In genomic region chr10:61628875-61629513, GRCh38 we compare ENCODE assay signal across 13 cellular contexts. TPM values are rescaled to one million over a fixed set of nuclear protein-coding genes. Genes with fewer than 3 reads are reported as not detected.
DNase-seq lines count a peak whose midpoint lies in the region; ATAC-seq and TF ChIP-seq lines count a peak whose summit lies in the region.
"Had no signal": no experiment of that assay in that cellular context is flagged by ENCODE, and none has a peak within 500 bp of the region (broad histone marks: within the 10 kb centered on the region; RNA-seq: fewer than 3 reads in every experiment).

No MANE protein-coding gene starts in this region.

- H3K4me1 ChIP-seq in adipocyte (ENCODE audit: control insufficient read depth, insufficient read depth, low read length): peaks cover 35% of the 10 kb centered on the region
- H3K4me1 ChIP-seq: left ventricle myocardium inferior had no signal

- H3K27me3 Mint-ChIP-seq in activated CD4-positive, alpha-beta T cell treated with anti-CD3 and anti-CD28 coated beads for 36 hours: peaks cover 2% of the 10 kb centered on the region

- no peaks in the 10 kb centered on the region for H3K36me3 ChIP-seq in adipocyte (ENCODE audit: control insufficient read depth, insufficient read depth, low read length, severe bottlenecking)
- H3K36me3 ChIP-seq: ascending aorta, left ventricle myocardium inferior had no signal

- TF ChIP-seq CTCF in fibroblast of villous mesenchyme (IDR thresholded peaks at IDR 0.05; ENCODE audit: insufficient read depth, low read depth, low read length): no peak
- no peak for TF ChIP-seq CTCF in retinal pigment epithelial cell (conservative IDR thresholded peaks at IDR 0.05; ENCODE audit: low read depth, low read length)

- H3K4me3 ChIP-seq in adipocyte (ENCODE audit: low read length): peak overlapping the region; percentile 58
- no peak overlapping the region for H3K4me3 ChIP-seq in fibroblast of villous mesenchyme (ENCODE audit: low read depth, low read length)
- H3K4me3 ChIP-seq in retinal pigment epithelial cell (ENCODE audit: low read length): no peak overlapping the region
- H3K4me3 ChIP-seq: ascending aorta, left ventricle myocardium inferior had no signal

- H3K4me1 Mint-ChIP-seq in activated CD4-positive, alpha-beta T cell treated with anti-CD3 and anti-CD28 coated beads for 36 hours: no peaks in the 10 kb centered on the region
- H3K4me1 Mint-ChIP-seq: activated CD4-positive, alpha-beta T cell treated with anti-CD3 and anti-CD28 coated beads, Interleukin-2, amount 10 ng/mL, durations not matched to agents 7 days and 5 days had no signal

- CTCF ChIA-PET in activated CD4-positive, alpha-beta T cell treated with anti-CD3 and anti-CD28 coated beads for 36 hours (lab: Charles Lee): interaction anchor here (0.6 kb wide), 1 partner anchor 1662 kb away, joined by 4 read pairs; no protein-coding TSS in a partner anchor

- no peaks in the 10 kb centered on the region for H3K9me3 Mint-ChIP-seq in activated CD4-positive, alpha-beta T cell treated with anti-CD3 and anti-CD28 coated beads for 36 hours (ENCODE audit: low read depth)
- H3K9me3 Mint-ChIP-seq: activated CD4-positive, alpha-beta T cell treated with anti-CD3 and anti-CD28 coated beads, Interleukin-2, amount 10 ng/mL, durations not matched to agents 7 days and 5 days had no signal

- no peak for ATAC-seq in activated CD4-positive, alpha-beta T cell treated with anti-CD3 and anti-CD28 coated beads for 36 hours
- ATAC-seq in HG02870 (IDR thresholded peaks at IDR 0.05; ENCODE audit: unreplicated experiment) (no peak), HG03457 (IDR thresholded peaks at IDR 0.05; ENCODE audit: unreplicated experiment) (no peak)

- H3K9me3 ChIP-seq in adipocyte (ENCODE audit: control insufficient read depth, low read length): no peaks in the 10 kb centered on the region
- H3K9me3 ChIP-seq: ascending aorta, left ventricle myocardium inferior had no signal

- peak overlapping the region; percentile 80 for H3K9ac ChIP-seq in adipocyte (ENCODE audit: low read length)

- intact Hi-C loops in activated CD4-positive, alpha-beta T cell treated with anti-CD3 and anti-CD28 coated beads for 36 hours (cut with DNase I, micrococcal nuclease): no loop called here

- H3K36me3 Mint-ChIP-seq in activated CD4-positive, alpha-beta T cell treated with anti-CD3 and anti-CD28 coated beads for 36 hours (ENCODE audit: low read depth): no peaks in the 10 kb centered on the region

- DNase-seq in GM03348 (ENCODE audit: low spot score): peak; percentile 66
- DNase-seq in adipocyte (ENCODE audit: low read depth): peak; percentile 92
- DNase-seq in fibroblast of villous mesenchyme (ENCODE audit: low read depth): peak; percentile 93
- peak; percentile 93 for DNase-seq in retinal pigment epithelial cell (ENCODE audit: low read depth)
- DNase-seq in activated CD4-positive, alpha-beta T cell treated with anti-CD3 and anti-CD28 coated beads for 36 hours: no peak
- no peak for DNase-seq in NCI-H524 treated with DMSO at 0.1 percent for 48 hours (lab: John Stamatoyannopoulos, UW)
- DNase-seq: activated CD4-positive, alpha-beta T cell treated with anti-CD3 and anti-CD28 coated beads, Interleukin-2, amount 10 ng/mL, durations not matched to agents 7 days and 5 days; DND-41; left ventricle myocardium inferior; stimulated activated CD4-positive, alpha-beta T cell treated with anti-CD3 and anti-CD28 coated beads, Interleukin-1b, Interleukin-23, amount 100 ng/mL, for 48 hours had no signal

- H3K27me3 ChIP-seq in adipocyte (replicated peaks; ENCODE audit: control insufficient read depth, insufficient read depth, low read length): no peaks in the 10 kb centered on the region
- H3K27me3 ChIP-seq: ascending aorta had no signal

- POLR2A ChIA-PET in activated CD4-positive, alpha-beta T cell treated with anti-CD3 and anti-CD28 coated beads for 36 hours (lab: Charles Lee): interaction anchor here (0.6 kb wide), 1 partner anchor 356 kb away, joined by 3 read pairs; no protein-coding TSS in a partner anchor

- no peak overlapping the region for H3K4me3 Mint-ChIP-seq in activated CD4-positive, alpha-beta T cell treated with anti-CD3 and anti-CD28 coated beads for 36 hours
- H3K4me3 Mint-ChIP-seq: activated CD4-positive, alpha-beta T cell treated with anti-CD3 and anti-CD28 coated beads, Interleukin-2, amount 10 ng/mL, durations not matched to agents 7 days and 5 days had no signal

- H3K27ac Mint-ChIP-seq in activated CD4-positive, alpha-beta T cell treated with anti-CD3 and anti-CD28 coated beads for 36 hours: no peak overlapping the region
- H3K27ac Mint-ChIP-seq: activated CD4-positive, alpha-beta T cell treated with anti-CD3 and anti-CD28 coated beads, Interleukin-2, amount 10 ng/mL, durations not matched to agents 7 days and 5 days had no signal

RNA-seq across cellular contexts. Expression of gene CABCOCO1, which starts 33.7 kb away (rescaled TPM):
- 0.43 and 3.2 TPM in 2 replicates for total RNA-seq in fibroblast of villous mesenchyme
- not detected for total RNA-seq in activated CD4-positive, alpha-beta T cell treated with anti-CD3 and anti-CD28 coated beads for 36 hours
- total RNA-seq: activated CD4-positive, alpha-beta T cell treated with anti-CD3 and anti-CD28 coated beads, Interleukin-2, amount 10 ng/mL, durations not matched to agents 7 days and 5 days; ascending aorta; left ventricle myocardium inferior had no signal

Comparison
In these comparisons a context has a peak if more than half of its experiments do, and no peak if none do; other contexts are left out.
1. DNase-seq: peak in GM03348 (single experiment), adipocyte (single experiment), fibroblast of villous mesenchyme (single experiment) and retinal pigment epithelial cell (single experiment); none in activated CD4-positive, alpha-beta T cell treated with anti-CD3 and anti-CD28 coated beads for 36 hours (single experiment) and NCI-H524 treated with DMSO at 0.1 percent for 48 hours (single experiment).